ENCODE assay signal across 25 cellular contexts in genomic region chr12:73798523-73798922, GRCh38.
DNase-seq lines count a peak whose midpoint lies in the region; ATAC-seq, FAIRE-seq and TF ChIP-seq lines count a peak whose summit lies in the region.
"Had no signal": no experiment of that assay in that cellular context is flagged by ENCODE, and none has a peak within 500 bp of the region (broad histone marks: within the 10 kb centered on the region; RNA-seq: fewer than 3 reads in every experiment).

No MANE protein-coding gene starts in this region.

- H3K4me1 ChIP-seq in PC-3 (ENCODE audit: insufficient read depth, low read length) = peaks cover 8% of the 10 kb centered on the region; the same call in 1 of the 2 replicates
- H3K4me1 ChIP-seq: BLaER1 treated with 17β-estradiol and CSF1 and Interleukin-3, amounts not matched to agents 10 nM and 100 nM had no signal

- H3K27me3 ChIP-seq in PC-3 (ENCODE audit: low read length) (no peaks in the 10 kb centered on the region), bronchial epithelial cell (ENCODE audit: control insufficient read depth, insufficient read depth, low read length) (no peaks in the 10 kb centered on the region)
- H3K27me3 ChIP-seq: BLaER1 treated with 17β-estradiol and CSF1 and Interleukin-3, amounts not matched to agents 10 nM and 100 nM; MG63 had no signal

- intact Hi-C loops in PC-3 (cut with micrococcal nuclease) = no loop called here

- H3K9ac ChIP-seq in PC-3 (ENCODE audit: low read length) = no peak overlapping the region
- H3K9ac ChIP-seq: BLaER1 treated with 17β-estradiol and CSF1 and Interleukin-3, amounts not matched to agents 10 nM and 100 nM had no signal

- H3K36me3 ChIP-seq in PC-3 (ENCODE audit: low read depth, low read length) = 0 out of 2 replicates have a peak, but pooled peaks cover 3% of the 10 kb centered on the region
- H3K36me3 ChIP-seq in bronchial epithelial cell (ENCODE audit: control insufficient read depth, insufficient read depth, low read length) = no peaks in the 10 kb centered on the region
- H3K36me3 ChIP-seq: BLaER1 treated with 17β-estradiol and CSF1 and Interleukin-3, amounts not matched to agents 10 nM and 100 nM; MG63 had no signal

- FAIRE-seq in bronchial epithelial cell (lab: Jason Lieb, UNC) = no peak
- FAIRE-seq: D721Med, GM12891 had no signal

- no peak overlapping the region for H3K27ac ChIP-seq in PC-3 (ENCODE audit: low read length)
- H3K27ac ChIP-seq: BLaER1 treated with 17β-estradiol and CSF1 and Interleukin-3, amounts not matched to agents 10 nM and 100 nM had no signal

- DNase-seq in DMS53 treated with DMSO at 0.1 percent for 48 hours (lab: John Stamatoyannopoulos, UW; ENCODE audit: unreplicated experiment) (peak; percentile 85), PC-3 (peak; percentile 59), bronchial epithelial cell (ENCODE audit: low read depth) (peak; percentile 32), renal cortical epithelial cell (ENCODE audit: low read depth) (peak; percentile 17), COLO829 (ENCODE audit: low spot score) (no peak), osteocyte (ENCODE audit: extremely low spot score, unreplicated experiment) (no peak)
- DNase-seq: CD8-positive, alpha-beta T cell; DND-41; Karpas-422; MG63; NCI-H1417; NCI-H187; NCI-H2107; NCI-H2227 treated with DMSO at 0.1 percent for 48 hours; NCI-H510A treated with DMSO at 0.1 percent for 48 hours; NCI-H82; Right ventricle myocardium superior had no signal

- POLR2A ChIA-PET in PC-3 (lab: Charles Lee; ENCODE audit: unreplicated experiment) = no interaction called here

- H3F3A ChIP-seq in PC-3 (ENCODE audit: low read length, unreplicated experiment) = no peaks in the 10 kb centered on the region

- H3K27ac Mint-ChIP-seq in osteocyte (ENCODE audit: unreplicated experiment) = no peak overlapping the region
- H3K27ac Mint-ChIP-seq: CD8-positive, alpha-beta T cell; GM23338; T-helper 1 cell treated with Interleukin-12 subunit alpha and Interleukin-12 subunit beta and Interleukin-4 antibody, amounts not matched to agents 30 μg/mL and 1 μg/mL, for 36 hours had no signal

- H3K4me3 Mint-ChIP-seq in osteocyte (ENCODE audit: unreplicated experiment) = no peak overlapping the region
- H3K4me3 Mint-ChIP-seq: CD8-positive, alpha-beta T cell; GM23338; T-helper 1 cell treated with Interleukin-12 subunit alpha and Interleukin-12 subunit beta and Interleukin-4 antibody, amounts not matched to agents 30 μg/mL and 1 μg/mL, for 36 hours had no signal

- TF ChIP-seq CTCF in PC-3 (conservative IDR thresholded peaks at IDR 0.05; ENCODE audit: low read depth, low read length) (no peak), bronchial epithelial cell (IDR thresholded peaks at IDR 0.05; ENCODE audit: insufficient read depth, low read length, severe bottlenecking) (no peak), osteocyte (IDR thresholded peaks at IDR 0.05) (no peak)

- no peaks in the 10 kb centered on the region for H4K20me1 ChIP-seq in PC-3 (ENCODE audit: low read length)
- H4K20me1 ChIP-seq: BLaER1 treated with 17β-estradiol and CSF1 and Interleukin-3, amounts not matched to agents 10 nM and 100 nM had no signal

- no TSS peak for BruUV-seq in PC-3 (replicated peaks; lab: Mats Ljungman, UMichigan)

- H3K4me2 ChIP-seq in PC-3 (ENCODE audit: low read length) = no peak overlapping the region
- H3K4me2 ChIP-seq: BLaER1 treated with 17β-estradiol and CSF1 and Interleukin-3, amounts not matched to agents 10 nM and 100 nM; GM23338 had no signal

- no peaks in the 10 kb centered on the region for H3K79me2 ChIP-seq in PC-3 (ENCODE audit: low read length)

- no peaks in the 10 kb centered on the region for H3K9me2 ChIP-seq in PC-3 (replicated peaks; ENCODE audit: low read length)

- ATAC-seq in PC-3 (peak; percentile 97), GM19467 (IDR thresholded peaks at IDR 0.05; ENCODE audit: unreplicated experiment) (no peak), GM21619 (IDR thresholded peaks at IDR 0.05; ENCODE audit: unreplicated experiment) (no peak)
- ATAC-seq: CD8-positive, alpha-beta T cell; GM23338; HCT116 had no signal

- H3K4me3 ChIP-seq in PC-3 (ENCODE audit: low read length) = no peak overlapping the region
- no peak overlapping the region for H3K4me3 ChIP-seq in bronchial epithelial cell (ENCODE audit: low read depth, low read length)
- H3K4me3 ChIP-seq: BLaER1 treated with 17β-estradiol and CSF1 and Interleukin-3, amounts not matched to agents 10 nM and 100 nM; GM23338; MG63 had no signal

- peaks cover 9% of the 10 kb centered on the region for H3K9me3 Mint-ChIP-seq in osteocyte (ENCODE audit: unreplicated experiment)

- H2AFZ ChIP-seq in PC-3 (ENCODE audit: low read length) = no peak overlapping the region
- H2AFZ ChIP-seq: GM23338 had no signal

- CTCF ChIA-PET in PC-3 (lab: Charles Lee) = no interaction called here

- no peaks in the 10 kb centered on the region; the same call in 1 of the 2 replicates for H3K9me3 ChIP-seq in PC-3 (ENCODE audit: low read length)

- no peaks in the 10 kb centered on the region for H3K36me3 Mint-ChIP-seq in osteocyte (ENCODE audit: unreplicated experiment)
- H3K36me3 Mint-ChIP-seq: CD8-positive, alpha-beta T cell had no signal

- H3K4me1 Mint-ChIP-seq in osteocyte (ENCODE audit: unreplicated experiment) = peaks cover 4% of the 10 kb centered on the region
- H3K4me1 Mint-ChIP-seq: GM23338 had no signal

- H3K27me3 Mint-ChIP-seq in osteocyte (ENCODE audit: unreplicated experiment) = no peaks in the 10 kb centered on the region

Comparison
In these comparisons a context has a peak if more than half of its experiments do, and no peak if none do; other contexts are left out.
1. DNase-seq: peak in DMS53 treated with DMSO at 0.1 percent for 48 hours (single experiment), PC-3 (single experiment), bronchial epithelial cell (single experiment) and renal cortical epithelial cell (single experiment); none in COLO829 (single experiment) and osteocyte (single experiment).